Comparison of ENCODE assay signal across 8 cellular contexts in the genomic region with DNA sequence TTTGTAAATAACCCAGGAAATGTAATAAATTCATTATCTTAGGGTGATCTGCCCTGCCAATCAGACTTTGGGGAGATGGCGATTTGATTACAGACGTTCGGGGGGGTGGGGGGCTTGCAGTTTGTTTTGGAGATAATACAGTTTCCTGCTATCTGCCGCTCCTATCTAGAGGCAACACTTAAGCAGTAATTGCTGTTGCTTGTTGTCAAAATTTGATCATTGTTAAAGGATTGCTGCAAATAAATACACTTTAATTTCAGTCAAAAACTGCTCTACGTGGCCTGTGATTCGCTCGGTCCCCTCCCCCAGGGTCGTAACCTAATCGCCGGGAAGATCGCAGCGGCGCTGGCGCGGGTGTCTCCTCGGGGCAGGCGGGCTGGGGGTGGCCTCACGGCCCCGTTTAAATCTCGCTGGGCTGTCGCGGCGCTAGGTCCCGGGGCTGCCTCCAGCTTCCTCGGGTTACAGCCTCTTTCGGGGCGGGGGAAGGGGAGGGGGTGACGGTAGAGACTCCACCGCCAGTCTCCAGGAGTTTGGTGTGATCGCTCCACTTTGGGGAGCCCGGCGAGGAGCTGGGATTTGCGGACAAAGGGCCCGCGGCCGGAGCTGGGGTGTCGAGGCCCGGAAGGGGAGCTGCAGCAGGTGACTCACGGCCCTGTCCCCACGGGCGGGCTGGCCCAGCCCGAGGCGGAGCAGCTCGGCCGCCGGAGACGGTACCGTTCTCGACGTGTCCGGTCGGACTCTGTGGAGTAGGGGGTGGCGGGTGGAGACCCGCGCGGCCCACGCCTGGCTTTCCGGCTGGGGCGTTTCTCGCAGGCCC. TPM values are rescaled to one million over a fixed set of nuclear protein-coding genes. Genes with fewer than 3 reads are reported as not detected.
DNase-seq lines count a peak whose midpoint lies in the region; ATAC-seq and TF ChIP-seq lines count a peak whose summit lies in the region.

No MANE protein-coding gene starts in this region.

- H4K20me1 ChIP-seq in SU-DHL-6 (ENCODE audit: low read depth, low read length), result no peaks in the 10 kb centered on the region

- H3K4me1 ChIP-seq in skeletal muscle satellite cell (ENCODE audit: control insufficient read depth, insufficient read depth, low read length), result peaks cover 19% of the 10 kb centered on the region

- H3K4me3 ChIP-seq in SU-DHL-6 (ENCODE audit: insufficient read depth, low read length, poor library complexity, severe bottlenecking) (no peak overlapping the region), skeletal muscle satellite cell (ENCODE audit: low read length) (peak overlapping the region; percentile 85)

- intact Hi-C loops in left ventricle myocardium superior (cut with micrococcal nuclease), result loop anchor here (5.0 kb wide), 1 partner anchor 488 kb away; no protein-coding TSS in a partner anchor

- peak; percentile 61 for DNase-seq in GM20000 (ENCODE audit: low spot score)
- DNase-seq in left ventricle myocardium superior, result no peak
- no peak for DNase-seq in activated CD4-positive, CD25-positive, alpha-beta regulatory T cell (lab: John Stamatoyannopoulos, UW)
- DNase-seq in OCI-M1 (lab: John Stamatoyannopoulos, UW), result no peak
- DNase-seq in ureter (ENCODE audit: low spot score), result no peak

- H3K9me3 ChIP-seq in SU-DHL-6 (ENCODE audit: insufficient read depth, low read length), result no peaks in the 10 kb centered on the region
- H3K9me3 ChIP-seq in skeletal muscle satellite cell (replicated peaks; ENCODE audit: low read length), result no peaks in the 10 kb centered on the region

- H3K9me2 ChIP-seq in SU-DHL-6 (replicated peaks; ENCODE audit: insufficient read depth, low read length), result no peaks in the 10 kb centered on the region

- peaks cover 16% of the 10 kb centered on the region for H3F3A ChIP-seq in SU-DHL-6 (ENCODE audit: insufficient read depth)

- no peak overlapping the region for H3K27ac ChIP-seq in SU-DHL-6 (ENCODE audit: low read depth, low read length)

- ATAC-seq in left ventricle myocardium superior (peak; percentile 15), HG02884 (IDR thresholded peaks at IDR 0.05; ENCODE audit: unreplicated experiment) (no peak)

- H3K9ac ChIP-seq in SU-DHL-6 (ENCODE audit: low read length), result no peak overlapping the region
- peak overlapping the region; percentile 80 for H3K9ac ChIP-seq in skeletal muscle satellite cell (ENCODE audit: low read depth, low read length)

- H3K36me3 ChIP-seq in SU-DHL-6 (ENCODE audit: low read length) (no peaks in the 10 kb centered on the region), skeletal muscle satellite cell (ENCODE audit: insufficient read depth, low read length) (no peaks in the 10 kb centered on the region)

- H3K4me2 ChIP-seq in SU-DHL-6 (ENCODE audit: low read depth, low read length, poor library complexity, severe bottlenecking) (peak overlapping the region; percentile 43), skeletal muscle satellite cell (ENCODE audit: low read length) (peak overlapping the region; percentile 99)

- no peak overlapping the region for H2AFZ ChIP-seq in SU-DHL-6 (ENCODE audit: low read depth, low read length, severe bottlenecking)

- no peak for TF ChIP-seq CTCF in GM20000 (IDR thresholded peaks at IDR 0.05; ENCODE audit: extremely low read depth, missing control alignments)
- TF ChIP-seq CTCF in SU-DHL-6 (IDR thresholded peaks at IDR 0.05; ENCODE audit: insufficient read depth, low read length, poor library complexity, severe bottlenecking), result no peak

- H3K27me3 ChIP-seq in SU-DHL-6 (ENCODE audit: low read length) (no peaks in the 10 kb centered on the region), skeletal muscle satellite cell (ENCODE audit: control insufficient read depth, insufficient read depth, low read length) (peaks cover 5% of the 10 kb centered on the region)

- no peaks in the 10 kb centered on the region for H3K79me2 ChIP-seq in SU-DHL-6 (ENCODE audit: insufficient read depth, low read length)

RNA-seq across cellular contexts. Expression of a gene that starts 4.1 kb away (rescaled TPM):
- total RNA-seq in left ventricle myocardium superior (2.7 TPM), ureter (41.9 TPM)
- total RNA-seq in skeletal muscle satellite cell (2012; rRNA removed), result 3.3 and 6.1 TPM in 2 replicates

Comparison
In these comparisons a context has a peak if more than half of its experiments do, and no peak if none do; other contexts are left out.
1. RNA of a gene that starts 4.1 kb away (total RNA-seq): 41.9 TPM in ureter (single experiment); 2.7 TPM in left ventricle myocardium superior (single experiment); every median in the first group is over 10 times any median in the second.